39 cellular contexts compared by ENCODE assay signal in genomic region chr9:136379003-136379287, GRCh38.
"Had no signal": no experiment of that assay in that cellular context is flagged by ENCODE, and none has a peak within 500 bp of the region (broad histone marks: within the 10 kb centered on the region; RNA-seq: fewer than 3 reads in every experiment).

No MANE protein-coding gene starts in this region.

- H3K27me3 ChIP-seq: adrenal gland, ascending aorta, body of pancreas, brain microvascular endothelial cell, breast epithelium, cardiac muscle cell had no signal

- H3K4me1 Mint-ChIP-seq: activated naive CD4-positive, alpha-beta T cell treated with anti-CD3 and anti-CD28 coated beads, Interleukin-2, amount 10 ng/mL, durations not matched to agents 7 days and 5 days; activated naive CD4-positive, alpha-beta T cell treated with anti-CD3 and anti-CD28 coated beads, Interleukin-2, amount 50 U/mL, for 24 hours; activated naive CD8-positive, alpha-beta T cell treated with anti-CD3 and anti-CD28 coated beads for 36 hours; activated naive CD8-positive, alpha-beta T cell treated with anti-CD3 and anti-CD28 coated beads, Interleukin-2, amount 50 U/mL, for 24 hours; activated T-helper 17 cell treated with anti-CD3 and anti-CD28 coated beads, Interleukin-2, amount 50 U/mL, for 72 hours; brain had no signal

- H3K27ac ChIP-seq: adrenal gland, ascending aorta, body of pancreas, brain microvascular endothelial cell, breast epithelium, cardiac muscle cell had no signal

- H3K9me3 ChIP-seq: adrenal gland, ascending aorta, body of pancreas, breast epithelium had no signal

- H3K36me3 ChIP-seq: breast epithelium had no signal

- H3K36me3 Mint-ChIP-seq: activated naive CD4-positive, alpha-beta T cell treated with anti-CD3 and anti-CD28 coated beads, Interleukin-2, amount 50 U/mL, for 24 hours had no signal

- H3K4me3 Mint-ChIP-seq: activated naive CD4-positive, alpha-beta T cell treated with anti-CD3 and anti-CD28 coated beads for 36 hours; activated naive CD4-positive, alpha-beta T cell treated with anti-CD3 and anti-CD28 coated beads, Interleukin-2, amount 10 ng/mL, durations not matched to agents 7 days and 5 days; activated naive CD4-positive, alpha-beta T cell treated with anti-CD3 and anti-CD28 coated beads, Interleukin-2, amount 50 U/mL, for 24 hours; activated naive CD8-positive, alpha-beta T cell; activated naive CD8-positive, alpha-beta T cell treated with anti-CD3 and anti-CD28 coated beads for 36 hours; activated naive CD8-positive, alpha-beta T cell treated with anti-CD3 and anti-CD28 coated beads, Interleukin-2, amount 10 ng/mL, durations not matched to agents 7 days and 5 days; activated naive CD8-positive, alpha-beta T cell treated with anti-CD3 and anti-CD28 coated beads, Interleukin-2, amount 50 U/mL, for 24 hours; activated T-cell treated with anti-CD3 and anti-CD28 coated beads, Interleukin-2, amount 50 U/mL, for 24 hours; activated T-cell treated with anti-CD3 and anti-CD28 coated beads, Interleukin-2, amount 50 U/mL, for 4 hours; activated T-cell treated with anti-CD3 and anti-CD28 coated beads, Interleukin-2, amount 50 U/mL, for 72 hours; activated T-helper 1 cell treated with anti-CD3 and anti-CD28 coated beads, Interleukin-12 subunit alpha, Interleukin-12 subunit beta, Interleukin-2, Interleukin-4 antibody, amounts not matched to agents 30 ng/mL and 10 ng/mL and 1 ng/mL, durations not matched to agents 14 hours and 24 hours and 36 hours; activated T-helper 17 cell treated with anti-CD3 and anti-CD28 coated beads, Interleukin-2, amount 50 U/mL, for 72 hours; brain; central memory CD8-positive, alpha-beta T cell had no signal

- FAIRE-seq: astrocyte, bronchial epithelial cell had no signal

- H3K27me3 Mint-ChIP-seq: activated naive CD4-positive, alpha-beta T cell treated with anti-CD3 and anti-CD28 coated beads, Interleukin-2, amount 10 ng/mL, durations not matched to agents 7 days and 5 days; activated naive CD4-positive, alpha-beta T cell treated with anti-CD3 and anti-CD28 coated beads, Interleukin-2, amount 50 U/mL, for 24 hours; activated naive CD8-positive, alpha-beta T cell; activated naive CD8-positive, alpha-beta T cell treated with anti-CD3 and anti-CD28 coated beads for 36 hours; activated naive CD8-positive, alpha-beta T cell treated with anti-CD3 and anti-CD28 coated beads, Interleukin-2, amount 10 ng/mL, durations not matched to agents 7 days and 5 days; activated naive CD8-positive, alpha-beta T cell treated with anti-CD3 and anti-CD28 coated beads, Interleukin-2, amount 50 U/mL, for 24 hours; activated T-cell treated with anti-CD3 and anti-CD28 coated beads, Interleukin-2, amount 50 U/mL, for 24 hours; activated T-helper 17 cell treated with anti-CD3 and anti-CD28 coated beads, Interleukin-2, amount 50 U/mL, for 72 hours; brain; central memory CD8-positive, alpha-beta T cell had no signal

- DNase-seq: activated effector memory CD4-positive, alpha-beta T cell treated with anti-CD3 and anti-CD28 coated beads, Interleukin-2, amount 50 U/mL, for 16 hours; activated effector memory CD4-positive, alpha-beta T cell treated with Interleukin-2 at 50 U/mL for 16 hours; activated gamma-delta T cell; activated gamma-delta T cell treated with Interleukin-2 at 50 U/mL for 16 hours; activated naive CD4-positive, alpha-beta T cell; activated naive CD4-positive, alpha-beta T cell treated with anti-CD3 and anti-CD28 coated beads for 36 hours; activated naive CD4-positive, alpha-beta T cell treated with anti-CD3 and anti-CD28 coated beads, Interleukin-2, amount 10 ng/mL, durations not matched to agents 7 days and 5 days; activated naive CD4-positive, alpha-beta T cell treated with anti-CD3 and anti-CD28 coated beads, Interleukin-2, amount 50 U/mL, for 16 hours; activated naive CD4-positive, alpha-beta T cell treated with Interleukin-2 at 50 U/mL for 16 hours; activated naive CD8-positive, alpha-beta T cell treated with anti-CD3 and anti-CD28 coated beads for 36 hours; activated naive CD8-positive, alpha-beta T cell treated with anti-CD3 and anti-CD28 coated beads, Interleukin-2, amount 10 ng/mL, durations not matched to agents 7 days and 5 days; activated naive CD8-positive, alpha-beta T cell treated with anti-CD3 and anti-CD28 coated beads, Interleukin-2, amount 50 U/mL, for 24 hours; activated T-cell treated with anti-CD3 and anti-CD28 coated beads, Interleukin-2, amount 50 U/mL, for 1 hour; activated T-cell treated with anti-CD3 and anti-CD28 coated beads, Interleukin-2, amount 50 U/mL, for 24 hours; activated T-cell treated with anti-CD3 and anti-CD28 coated beads, Interleukin-2, amount 50 U/mL, for 4 hours; activated T-cell treated with anti-CD3 and anti-CD28 coated beads, Interleukin-2, amount 50 U/mL, for 48 hours; activated T-cell treated with anti-CD3 and anti-CD28 coated beads, Interleukin-2, amount 50 U/mL, for 72 hours; amniotic stem cell; amygdala; anterior cingulate cortex; aorta; body of pancreas; brain microvascular endothelial cell; central memory CD4-positive, alpha-beta T cell; cerebellar nuclear complex had no signal

- H3K4me3 ChIP-seq: adrenal gland, ascending aorta, body of pancreas, breast epithelium, cardiac muscle cell had no signal

- H3K9me3 Mint-ChIP-seq: activated naive CD4-positive, alpha-beta T cell treated with anti-CD3 and anti-CD28 coated beads for 36 hours; activated naive CD4-positive, alpha-beta T cell treated with anti-CD3 and anti-CD28 coated beads, Interleukin-2, amount 10 ng/mL, durations not matched to agents 7 days and 5 days; activated naive CD4-positive, alpha-beta T cell treated with anti-CD3 and anti-CD28 coated beads, Interleukin-2, amount 50 U/mL, for 24 hours; activated naive CD4-positive, alpha-beta T cell treated with anti-CD3 and anti-CD28 coated beads, Interleukin-2, amount 50 U/mL, for 72 hours; activated naive CD8-positive, alpha-beta T cell treated with anti-CD3 and anti-CD28 coated beads for 36 hours; activated naive CD8-positive, alpha-beta T cell treated with anti-CD3 and anti-CD28 coated beads, Interleukin-2, amount 10 ng/mL, durations not matched to agents 7 days and 5 days; activated naive CD8-positive, alpha-beta T cell treated with anti-CD3 and anti-CD28 coated beads, Interleukin-2, amount 50 U/mL, for 24 hours; activated T-cell treated with anti-CD3 and anti-CD28 coated beads, Interleukin-2, amount 50 U/mL, for 24 hours; activated T-cell treated with anti-CD3 and anti-CD28 coated beads, Interleukin-2, amount 50 U/mL, for 4 hours; activated T-cell treated with anti-CD3 and anti-CD28 coated beads, Interleukin-2, amount 50 U/mL, for 72 hours; activated T-helper 1 cell treated with anti-CD3 and anti-CD28 coated beads, Interleukin-12 subunit alpha, Interleukin-12 subunit beta, Interleukin-2, Interleukin-4 antibody, amounts not matched to agents 30 ng/mL and 10 ng/mL and 1 ng/mL, durations not matched to agents 14 hours and 24 hours and 36 hours; activated T-helper 17 cell treated with anti-CD3 and anti-CD28 coated beads, Interleukin-2, amount 50 U/mL, for 72 hours; activated T-helper 2 cell treated with anti-CD3 and anti-CD28 coated beads, Interferon-gamma antibody, Interleukin-2, Interleukin-4, amounts not matched to agents 10 μg/mL and 5 μg/mL and 100 μg/mL, durations not matched to agents 14 hours and 24 hours and 36 hours; brain; central memory CD8-positive, alpha-beta T cell had no signal

- H3K27ac Mint-ChIP-seq: activated naive CD4-positive, alpha-beta T cell treated with anti-CD3 and anti-CD28 coated beads for 36 hours; activated naive CD4-positive, alpha-beta T cell treated with anti-CD3 and anti-CD28 coated beads, Interleukin-2, amount 10 ng/mL, durations not matched to agents 7 days and 5 days; activated naive CD4-positive, alpha-beta T cell treated with anti-CD3 and anti-CD28 coated beads, Interleukin-2, amount 50 U/mL, for 24 hours; activated naive CD8-positive, alpha-beta T cell; activated naive CD8-positive, alpha-beta T cell treated with anti-CD3 and anti-CD28 coated beads for 36 hours; activated naive CD8-positive, alpha-beta T cell treated with anti-CD3 and anti-CD28 coated beads, Interleukin-2, amount 10 ng/mL, durations not matched to agents 7 days and 5 days; activated naive CD8-positive, alpha-beta T cell treated with anti-CD3 and anti-CD28 coated beads, Interleukin-2, amount 50 U/mL, for 24 hours; activated T-cell treated with anti-CD3 and anti-CD28 coated beads, Interleukin-2, amount 50 U/mL, for 24 hours; activated T-cell treated with anti-CD3 and anti-CD28 coated beads, Interleukin-2, amount 50 U/mL, for 72 hours; activated T-helper 1 cell treated with anti-CD3 and anti-CD28 coated beads, Interleukin-12 subunit alpha, Interleukin-12 subunit beta, Interleukin-2, Interleukin-4 antibody, amounts not matched to agents 30 ng/mL and 10 ng/mL and 1 ng/mL, durations not matched to agents 14 hours and 24 hours and 36 hours; activated T-helper 17 cell treated with anti-CD3 and anti-CD28 coated beads, Interleukin-2, amount 50 U/mL, for 72 hours; activated T-helper 2 cell treated with anti-CD3 and anti-CD28 coated beads, Interferon-gamma antibody, Interleukin-2, Interleukin-4, amounts not matched to agents 10 μg/mL and 5 μg/mL and 100 μg/mL, durations not matched to agents 14 hours and 24 hours and 36 hours; brain had no signal

- H3K4me1 ChIP-seq: adrenal gland, ascending aorta, body of pancreas, breast epithelium had no signal
